Comparison of ENCODE assay signal across 20 cellular contexts in the genomic region with DNA sequence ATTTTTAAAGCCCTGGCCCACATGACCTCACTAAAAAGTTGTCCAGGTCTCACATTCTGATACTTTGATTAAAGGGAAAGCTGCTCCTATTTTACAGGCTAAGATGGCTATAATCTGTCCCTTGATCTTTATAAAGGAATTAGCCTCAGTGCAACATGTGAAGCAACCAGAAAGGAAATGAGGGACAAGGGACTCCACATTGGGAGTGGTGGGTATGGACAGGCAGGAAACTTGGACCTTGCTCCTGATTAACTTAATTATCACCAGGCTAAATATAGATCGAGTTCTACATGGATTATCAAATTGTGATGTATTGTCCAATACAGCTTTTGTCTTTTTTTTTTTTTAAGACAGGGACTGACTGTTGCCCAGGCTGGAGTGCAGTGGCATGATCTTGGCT. TPM values are rescaled to one million over a fixed set of nuclear protein-coding genes. Genes with fewer than 3 reads are reported as not detected.
"Had no signal": no experiment of that assay in that cellular context is flagged by ENCODE, and none has a peak within 500 bp of the region (broad histone marks: within the 10 kb centered on the region; RNA-seq: fewer than 3 reads in every experiment).

No MANE protein-coding gene starts in this region.

- H3K4me3 ChIP-seq: SJCRH30, SK-N-MC had no signal

- H3K9me3 ChIP-seq: SJCRH30 had no signal

- H3K36me3 ChIP-seq: SJCRH30 had no signal

- DNase-seq: KBM-7, MV-4-11, NCI-H1048, NCI-H1105, NCI-H1417, NCI-H1436 treated with DMSO at 0.1 percent for 48 hours, NCI-H1694, NCI-H187 treated with DMSO at 0.1 percent for 48 hours, NCI-H2029 treated with DMSO at 0.1 percent for 48 hours, NCI-H2171 treated with DMSO at 0.1 percent for 48 hours, NCI-H345, NCI-H446 treated with DMSO at 0.1 percent for 48 hours, NCI-H510A treated with DMSO at 0.1 percent for 48 hours, NCI-H526, SHP77 treated with DMSO at 0.1 percent for 48 hours had no signal

- H3K27me3 ChIP-seq: SJCRH30 had no signal

- ATAC-seq: Right ventricle myocardium inferior had no signal

- H3K27ac ChIP-seq: SJCRH30, SK-N-MC had no signal

RNA-seq across cellular contexts. Expression of a gene that starts 25.7 kb away (rescaled TPM):
- total RNA-seq: MCF 10A, Right ventricle myocardium inferior, RPMI7951, SJCRH30 had no signal
